Comparison of ENCODE assay signal across 8 cellular contexts in genomic region chr11:63838682-63839507, GRCh38. TPM values are rescaled to one million over a fixed set of nuclear protein-coding genes. Genes with fewer than 3 reads are reported as not detected.
DNase-seq lines count a peak whose midpoint lies in the region; FAIRE-seq and TF ChIP-seq lines count a peak whose summit lies in the region.

TSS of gene MARK2 (plus strand) at chr11:63839110. CDS start at chr11:63839507, 397 bp downstream.

- peak; percentile 45 for TF ChIP-seq POLR2A in NB4 (IDR thresholded peaks at IDR 0.05; ENCODE audit: extremely low read depth, insufficient read length)

- FAIRE-seq in frontal cortex (lab: Jason Lieb, UNC) = no peak

- H3K27me3 Mint-ChIP-seq in HFFc6 (ENCODE audit: insufficient read depth) = no peaks in the 10 kb centered on the region; the same call in 1 of the 2 replicates
- no peaks in the 10 kb centered on the region for H3K27me3 Mint-ChIP-seq in activated naive CD4-positive, alpha-beta T cell treated with anti-CD3 and anti-CD28 coated beads, Interleukin-2, amount 10 ng/mL, durations not matched to agents 7 days and 5 days

- no peaks in the 10 kb centered on the region for H3K9me3 Mint-ChIP-seq in HFFc6
- H3K9me3 Mint-ChIP-seq in activated naive CD4-positive, alpha-beta T cell treated with anti-CD3 and anti-CD28 coated beads, Interleukin-2, amount 10 ng/mL, durations not matched to agents 7 days and 5 days = no peaks in the 10 kb centered on the region

- DNase-seq in GM04503 (ENCODE audit: low read depth) = peak; percentile 81
- peak; percentile 96 for DNase-seq in HFFc6
- peak; percentile 98 for DNase-seq in NB4 (ENCODE audit: low read depth)
- peak; percentile 94 for DNase-seq in SK-N-MC (ENCODE audit: low read depth, low spot score)
- DNase-seq in activated naive CD4-positive, alpha-beta T cell treated with anti-CD3 and anti-CD28 coated beads, Interleukin-2, amount 10 ng/mL, durations not matched to agents 7 days and 5 days = peak; percentile 99
- peak; percentile 91 to 96 for DNase-seq in frontal cortex (ENCODE audit: low spot score in 2 of 2)
- peak; percentile 89 to 99 (median 98) for DNase-seq in substantia nigra (lab: John Stamatoyannopoulos, UW)

- peaks cover 13% of the 10 kb centered on the region for H3K36me3 ChIP-seq in SK-N-MC (ENCODE audit: insufficient read depth, low read length)
- H3K36me3 ChIP-seq in neutrophil = peaks cover 19% of the 10 kb centered on the region

- H3K4me1 ChIP-seq in neutrophil (ENCODE audit: control insufficient read depth in 1 of 2, insufficient read depth in 1 of 2, low read depth in 1 of 2, low read length in 1 of 2) = peaks cover 52 to 54% of the 10 kb centered on the region in 2 experiments

- peaks cover 3% of the 10 kb centered on the region; the same call in 1 of the 2 replicates for H3K36me3 Mint-ChIP-seq in HFFc6 (ENCODE audit: low read depth)
- H3K36me3 Mint-ChIP-seq in activated naive CD4-positive, alpha-beta T cell treated with anti-CD3 and anti-CD28 coated beads, Interleukin-2, amount 10 ng/mL, durations not matched to agents 7 days and 5 days = peaks cover 34% of the 10 kb centered on the region

- H3K27ac Mint-ChIP-seq in HFFc6 = peak within 1 kb of the TSS; percentile 55
- peak within 1 kb of the TSS; percentile 90 for H3K27ac Mint-ChIP-seq in activated naive CD4-positive, alpha-beta T cell treated with anti-CD3 and anti-CD28 coated beads, Interleukin-2, amount 10 ng/mL, durations not matched to agents 7 days and 5 days

- H3K27ac ChIP-seq in SK-N-MC (peak within 1 kb of the TSS; percentile 60; the same call in 1 of the 2 replicates), neutrophil (peak within 1 kb of the TSS; percentile 99), substantia nigra (ENCODE audit: low read depth, low read length, poor library complexity, severe bottlenecking) (peak within 1 kb of the TSS; percentile 60)

- H3K4me1 Mint-ChIP-seq in HFFc6 (ENCODE audit: low read depth) = peaks cover 54% of the 10 kb centered on the region
- peaks cover 48% of the 10 kb centered on the region for H3K4me1 Mint-ChIP-seq in activated naive CD4-positive, alpha-beta T cell treated with anti-CD3 and anti-CD28 coated beads, Interleukin-2, amount 10 ng/mL, durations not matched to agents 7 days and 5 days

- TF ChIP-seq CTCF in HFFc6 (IDR thresholded peaks at IDR 0.05) (no peak), NB4 (IDR thresholded peaks at IDR 0.05; ENCODE audit: low read depth, low read length) (no peak), neutrophil (IDR thresholded peaks at IDR 0.05) (peak; percentile 62)

- peak within 1 kb of the TSS; percentile 93 for H3K9ac ChIP-seq in SK-N-MC (ENCODE audit: insufficient read length)

- peak within 1 kb of the TSS; percentile 82 for H3K4me3 ChIP-seq in NB4 (ENCODE audit: low read depth, low read length)
- H3K4me3 ChIP-seq in SK-N-MC = peak within 1 kb of the TSS; percentile 87
- H3K4me3 ChIP-seq in neutrophil (ENCODE audit: low read depth in 1 of 2, low read length in 1 of 2) = peak within 1 kb of the TSS; percentile 96 to 99

- H3K4me3 Mint-ChIP-seq in HFFc6 = peak within 1 kb of the TSS; percentile 90
- peak within 1 kb of the TSS; percentile 89 for H3K4me3 Mint-ChIP-seq in activated naive CD4-positive, alpha-beta T cell treated with anti-CD3 and anti-CD28 coated beads, Interleukin-2, amount 10 ng/mL, durations not matched to agents 7 days and 5 days

- H3K9me3 ChIP-seq in SK-N-MC (ENCODE audit: low read depth, low read length) = no peaks in the 10 kb centered on the region
- H3K9me3 ChIP-seq in neutrophil = no peaks in the 10 kb centered on the region

- no peaks in the 10 kb centered on the region for H3K27me3 ChIP-seq in neutrophil

- CTCF ChIA-PET in activated naive CD4-positive, alpha-beta T cell treated with anti-CD3 and anti-CD28 coated beads, Interleukin-2, amount 10 ng/mL, durations not matched to agents 7 days and 5 days (lab: Charles Lee) = interaction anchor here (1.0 to 7.2 kb wide), 18 partner anchors 11 to 311 kb away, joined by 3 to 150 read pairs (median 13); partner anchors contain the start of gene COX8A

RNA-seq across cellular contexts. Expression of gene MARK2, which starts in this region (rescaled TPM):
- total RNA-seq in HFFc6 (2021; fragmentation: NEBNext Ultra II Directional; extraction: Animal tissue kit (Norgen Biotek cat#: 25700)) = 10 to 100 TPM; 26.4 to 29.9 (median 27.9) TPM
- 11.8 TPM for total RNA-seq in frontal cortex

Comparison
In these comparisons a context has a peak if more than half of its experiments do, and no peak if none do; other contexts are left out.
1. Peak in every context shown above with its lines: DNase-seq, H3K4me3 ChIP-seq and H3K27ac ChIP-seq.